8 cellular contexts compared by ENCODE assay signal in the genomic region with DNA sequence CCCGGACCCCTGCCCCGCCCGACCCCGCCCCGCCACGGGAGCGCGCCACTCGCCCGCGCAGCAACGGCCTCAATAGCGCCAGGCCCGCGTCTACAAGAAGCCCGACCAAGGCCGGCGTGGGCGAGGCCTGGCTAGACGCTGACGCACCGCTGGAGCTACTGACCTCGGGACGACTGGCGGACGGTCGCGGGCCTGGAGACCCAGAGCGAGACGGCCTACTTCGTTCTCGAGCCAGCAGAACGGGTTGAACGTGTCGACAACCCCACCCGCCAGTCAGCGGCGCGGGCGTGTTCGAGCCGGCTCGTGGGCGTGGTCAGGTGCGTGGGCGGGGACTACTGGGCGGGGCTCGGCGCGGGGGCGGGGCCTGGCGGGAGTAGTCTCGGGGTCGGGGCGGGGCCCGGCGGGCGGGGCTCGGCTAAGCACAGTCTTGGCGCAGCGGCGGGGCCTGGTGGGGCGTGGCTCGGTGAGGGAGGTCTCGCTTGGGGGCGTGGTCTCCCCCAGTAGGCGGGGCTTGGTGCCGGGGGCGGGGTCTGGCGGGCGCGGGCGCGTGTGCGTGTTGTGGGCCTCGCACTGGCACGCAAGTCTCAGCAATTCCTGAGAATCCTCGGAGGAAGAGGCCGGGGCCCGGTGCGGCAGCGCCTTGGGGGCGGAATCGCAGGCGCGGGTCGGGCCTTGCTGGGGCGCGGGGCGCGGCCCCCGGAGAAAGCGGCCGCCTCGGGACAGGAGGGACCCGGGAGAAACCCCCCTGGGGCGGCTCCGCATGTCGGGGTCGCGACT. TPM values are rescaled to one million over a fixed set of nuclear protein-coding genes. Genes with fewer than 3 reads are reported as not detected.
A peak's percentile ranks its signal among the peaks of the same experiment; 100 is the strongest.
DNase-seq lines count a peak whose midpoint lies in the region; TF ChIP-seq lines count a peak whose summit lies in the region.

RNH1 (minus strand) TSS at position 293 of the 777 bp plus-strand sequence. CDS start 5,080 bp downstream, outside the sequence.

- no peaks in the 10 kb centered on the region for H3K9me3 Mint-ChIP-seq in neural progenitor cell

- DNase-seq in ELR (ENCODE audit: low read depth) (peak; percentile 92), HAP-1 (ENCODE audit: low spot score in 2 of 2) (peak; percentile 88 to 99), MM.1S (peak; percentile 94), SIG-M5 treated with dmso at 0.1 percent for 504 hours (lab: John Stamatoyannopoulos, UW; ENCODE audit: unreplicated experiment) (peak; percentile 77), activated gamma-delta T cell treated with Interleukin-2 at 50 U/mL for 16 hours (peak; percentile 99), fibroblast of villous mesenchyme (ENCODE audit: low read depth) (peak; percentile 98), neural progenitor cell (ENCODE audit: low spot score) (peak; percentile 98)

- H3K4me3 ChIP-seq in HAP-1, result peak within 1 kb of the TSS; percentile 82
- H3K4me3 ChIP-seq in MM.1S (ENCODE audit: low read length), result peak within 1 kb of the TSS; percentile 94
- peak within 1 kb of the TSS; percentile 83 for H3K4me3 ChIP-seq in fibroblast of villous mesenchyme (ENCODE audit: low read depth, low read length)
- H3K4me3 ChIP-seq in neural progenitor cell, result peak within 1 kb of the TSS; percentile 82
- peak within 1 kb of the TSS; percentile 90 to 95 for H3K4me3 ChIP-seq in stomach smooth muscle (ENCODE audit: low read length in 2 of 2)

- peaks cover 8% of the 10 kb centered on the region for H3K36me3 Mint-ChIP-seq in neural progenitor cell

- no peaks in the 10 kb centered on the region for H3K9me3 ChIP-seq in HAP-1
- no peaks in the 10 kb centered on the region for H3K9me3 ChIP-seq in MM.1S (replicated peaks; ENCODE audit: insufficient read depth, low read length)
- H3K9me3 ChIP-seq in neural progenitor cell (ENCODE audit: low read depth), result no peaks in the 10 kb centered on the region
- no peaks in the 10 kb centered on the region for H3K9me3 ChIP-seq in stomach smooth muscle (ENCODE audit: control insufficient read depth in 2 of 2, low read length in 2 of 2)

- H3K36me3 ChIP-seq in HAP-1 (replicated peaks) (peaks cover 8% of the 10 kb centered on the region), MM.1S (replicated peaks; ENCODE audit: insufficient read depth, low read length) (no peaks in the 10 kb centered on the region), neural progenitor cell (no peaks in the 10 kb centered on the region), stomach smooth muscle (ENCODE audit: control insufficient read depth in 2 of 2, insufficient read depth in 2 of 2, low read length in 2 of 2) (peaks cover 6% of the 10 kb centered on the region in 2 donors)

- peak within 1 kb of the TSS; percentile 100 for H3K9ac ChIP-seq in MM.1S (ENCODE audit: low read length)
- peak within 1 kb of the TSS; percentile 61 for H3K9ac ChIP-seq in neural progenitor cell
- peak within 1 kb of the TSS; percentile 96 to 97 for H3K9ac ChIP-seq in stomach smooth muscle (ENCODE audit: low read length in 2 of 2)

- H4K20me1 ChIP-seq in MM.1S (ENCODE audit: insufficient read depth, low read length) (no peaks in the 10 kb centered on the region), neural progenitor cell (ENCODE audit: low read depth) (peaks cover 19% of the 10 kb centered on the region)

- TF ChIP-seq CTCF in MM.1S (IDR thresholded peaks at IDR 0.05; ENCODE audit: low read length) (no peak), fibroblast of villous mesenchyme (IDR thresholded peaks at IDR 0.05; ENCODE audit: insufficient read depth, low read depth, low read length) (no peak), neural progenitor cell (IDR thresholded peaks at IDR 0.05) (no peak)

- no peaks in the 10 kb centered on the region for H3K27me3 Mint-ChIP-seq in neural progenitor cell (ENCODE audit: insufficient read depth, low read depth)

- H3K4me1 Mint-ChIP-seq in neural progenitor cell, result peaks cover 14% of the 10 kb centered on the region

- H3K4me2 ChIP-seq in MM.1S (ENCODE audit: low read depth, low read length) (peak within 1 kb of the TSS; percentile 87), neural progenitor cell (peak within 1 kb of the TSS; percentile 94)

- in situ Hi-C loops in HAP-1 (cut with MboI; ENCODE audit: low sequenced_read_pairs), result no loop called here

- H3K4me3 Mint-ChIP-seq in neural progenitor cell, result peak within 1 kb of the TSS; percentile 97

- peak within 1 kb of the TSS; percentile 98 for H3K27ac ChIP-seq in MM.1S (ENCODE audit: low read length)
- H3K27ac ChIP-seq in neural progenitor cell, result peak within 1 kb of the TSS; percentile 93
- peak within 1 kb of the TSS; percentile 98 for H3K27ac ChIP-seq in stomach smooth muscle (ENCODE audit: low read length)

- H3K27ac Mint-ChIP-seq in neural progenitor cell, result no peak within 1 kb of the TSS

- peak within 1 kb of the TSS; percentile 86 for H2AFZ ChIP-seq in MM.1S (ENCODE audit: low read length)
- peak within 1 kb of the TSS; percentile 89 for H2AFZ ChIP-seq in neural progenitor cell (replicated peaks)

- H3K4me1 ChIP-seq in HAP-1, result no peaks in the 10 kb centered on the region; the same call in 1 of the 2 replicates
- no peaks in the 10 kb centered on the region for H3K4me1 ChIP-seq in MM.1S (ENCODE audit: low read length)
- peaks cover 6% of the 10 kb centered on the region for H3K4me1 ChIP-seq in neural progenitor cell
- H3K4me1 ChIP-seq in stomach smooth muscle (ENCODE audit: control insufficient read depth, insufficient read depth, low read length), result peaks cover 44% of the 10 kb centered on the region

- H3K79me2 ChIP-seq in MM.1S (ENCODE audit: low read length) (peaks cover 39% of the 10 kb centered on the region), neural progenitor cell (ENCODE audit: low read depth) (peaks cover 28% of the 10 kb centered on the region)

- H3F3A ChIP-seq in MM.1S (ENCODE audit: insufficient read depth, low read length), result 0 out of 2 replicates have a peak, but pooled peaks cover 3% of the 10 kb centered on the region
- H3F3A ChIP-seq in neural progenitor cell (ENCODE audit: low read depth), result peaks cover 12% of the 10 kb centered on the region

- H3K27me3 ChIP-seq in HAP-1 (ENCODE audit: low read depth) (no peaks in the 10 kb centered on the region), MM.1S (replicated peaks; ENCODE audit: insufficient read depth, low read length) (no peaks in the 10 kb centered on the region), neural progenitor cell (no peaks in the 10 kb centered on the region), stomach smooth muscle (ENCODE audit: control insufficient read depth in 1 of 2, insufficient read depth in 2 of 2, low read length in 2 of 2) (no peaks in the 10 kb centered on the region)

- H3K9me2 ChIP-seq in MM.1S (replicated peaks; ENCODE audit: insufficient read depth, low read length), result no peaks in the 10 kb centered on the region

RNA-seq across cellular contexts. Expression of gene RNH1, which starts in this region (rescaled TPM):
- 259 and 276 TPM in 2 replicates for total RNA-seq in fibroblast of villous mesenchyme
- total RNA-seq in neural progenitor cell (ENCODE audit: low replicate concordance), result 10.5 and 44.8 TPM in 2 replicates

Comparison
In these comparisons a context has a peak if more than half of its experiments do, and no peak if none do; other contexts are left out.
1. Peak in every context shown above with its lines: DNase-seq, H3K4me3 ChIP-seq and H3K27ac ChIP-seq.